ENCODE assay signal across 30 cellular contexts in the genomic region with DNA sequence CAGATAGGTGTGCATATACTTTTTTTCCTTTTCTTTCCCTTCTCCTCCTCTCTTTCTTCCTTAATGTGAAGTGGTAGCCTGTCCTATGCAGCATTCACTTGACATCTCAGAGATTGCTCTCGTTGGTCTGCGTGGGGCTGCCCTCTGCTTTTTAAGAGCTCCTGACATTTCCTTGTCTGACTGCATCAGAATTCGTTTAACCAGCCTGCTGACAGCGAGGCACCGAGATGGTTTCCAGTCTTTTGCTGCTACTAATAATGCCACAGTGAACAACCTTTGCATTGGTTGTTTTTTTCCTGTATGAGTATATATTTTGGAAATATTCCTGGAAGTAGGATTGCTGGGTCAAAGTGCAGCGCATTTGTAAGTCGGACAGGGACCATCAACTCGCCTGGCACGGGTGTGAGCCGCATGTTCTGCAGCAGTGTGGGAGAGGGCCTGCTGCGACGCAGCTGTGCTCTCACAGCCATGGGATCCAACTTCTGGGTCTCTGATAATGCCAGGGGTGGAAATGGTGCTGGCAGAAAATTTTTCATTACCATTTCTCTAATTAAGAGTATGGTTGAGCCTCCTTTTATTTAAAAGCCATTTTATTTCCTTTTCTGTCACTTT.
"Had no signal": no experiment of that assay in that cellular context is flagged by ENCODE, and none has a peak within 500 bp of the region (broad histone marks: within the 10 kb centered on the region; RNA-seq: fewer than 3 reads in every experiment).

No MANE protein-coding gene starts in this region.

- H3K4me3 Mint-ChIP-seq: activated B cell treated with CpG ODN at 0.5 μM for 24 hours; activated CD8-positive, alpha-beta T cell treated with anti-CD3 and anti-CD28 coated beads for 36 hours; activated naive CD8-positive, alpha-beta T cell treated with anti-CD3 and anti-CD28 coated beads, Interleukin-2, amount 10 ng/mL, durations not matched to agents 7 days and 5 days; activated T-cell treated with anti-CD3 and anti-CD28 coated beads, Interleukin-2, amount 50 U/mL, for 4 hours; activated T-helper 17 cell treated with anti-CD3 and anti-CD28 coated beads, Interleukin-2, amount 50 U/mL, for 72 hours; effector memory CD8-positive, alpha-beta T cell; T-helper 17 cell; T-helper 2 cell treated with Interferon-gamma antibody and Interleukin-4, amounts not matched to agents 5 μg/mL and 100 μg/mL, for 36 hours had no signal

- H3K27me3 Mint-ChIP-seq: activated B cell treated with CpG ODN at 0.5 μM for 24 hours; activated CD8-positive, alpha-beta T cell treated with anti-CD3 and anti-CD28 coated beads for 36 hours; activated naive CD8-positive, alpha-beta T cell treated with anti-CD3 and anti-CD28 coated beads, Interleukin-2, amount 10 ng/mL, durations not matched to agents 7 days and 5 days; activated T-helper 17 cell treated with anti-CD3 and anti-CD28 coated beads, Interleukin-2, amount 50 U/mL, for 72 hours; effector memory CD8-positive, alpha-beta T cell; T-helper 17 cell had no signal

- H3K27me3 ChIP-seq: ascending aorta, esophagus squamous epithelium, gastroesophageal sphincter had no signal

- H3K27ac ChIP-seq: ascending aorta, coronary artery, esophagus squamous epithelium, gastroesophageal sphincter, WERI-Rb-1 had no signal

- H3K9me3 Mint-ChIP-seq: activated B cell treated with CpG ODN at 0.5 μM for 24 hours; activated CD8-positive, alpha-beta T cell treated with anti-CD3 and anti-CD28 coated beads for 36 hours; activated T-cell treated with anti-CD3 and anti-CD28 coated beads, Interleukin-2, amount 50 U/mL, for 4 hours; activated T-helper 17 cell treated with anti-CD3 and anti-CD28 coated beads, Interleukin-2, amount 50 U/mL, for 72 hours; effector memory CD8-positive, alpha-beta T cell; T-helper 2 cell treated with Interferon-gamma antibody and Interleukin-4, amounts not matched to agents 5 μg/mL and 100 μg/mL, for 36 hours had no signal

- H3K4me3 ChIP-seq: ascending aorta, coronary artery, esophagus squamous epithelium, gastroesophageal sphincter had no signal

- ATAC-seq: activated CD4-positive, CD25-positive, alpha-beta regulatory T cell treated with anti-CD3 and anti-CD28 coated beads, Interleukin-2, amount 50 U/mL, for 24 hours; activated CD8-positive, alpha-beta T cell treated with anti-CD3 and anti-CD28 coated beads for 36 hours; activated T-cell treated with anti-CD3 and anti-CD28 coated beads, Interleukin-2, amount 50 U/mL, for 4 hours; activated T-helper 17 cell treated with anti-CD3 and anti-CD28 coated beads, Interleukin-2, amount 50 U/mL, for 72 hours; effector memory CD8-positive, alpha-beta T cell; gastroesophageal sphincter; T-helper 17 cell had no signal

- H3K4me1 Mint-ChIP-seq: activated naive CD8-positive, alpha-beta T cell treated with anti-CD3 and anti-CD28 coated beads, Interleukin-2, amount 10 ng/mL, durations not matched to agents 7 days and 5 days; activated T-helper 17 cell treated with anti-CD3 and anti-CD28 coated beads, Interleukin-2, amount 50 U/mL, for 72 hours had no signal

- DNase-seq: activated B cell treated with CpG ODN at 0.5 μM for 24 hours; activated CD4-positive, alpha-beta T cell treated with anti-CD3 and anti-CD28 coated beads for 48 hours; activated CD4-positive, alpha-beta T cell treated with anti-CD3 and anti-CD28 coated beads, Interleukin-2, amount 50 U/mL, for 1 hour; activated CD4-positive, alpha-beta T cell treated with anti-CD3 and anti-CD28 coated beads, Interleukin-2, amount 50 U/mL, for 48 hours; activated CD8-positive, alpha-beta memory T cell treated with anti-CD3 and anti-CD28 coated beads for 24 hours; activated CD8-positive, alpha-beta T cell treated with anti-CD3 and anti-CD28 coated beads for 36 hours; activated effector memory CD4-positive, alpha-beta T cell treated with Interleukin-2 at 50 U/mL for 16 hours; activated gamma-delta T cell treated with Interleukin-2 at 50 U/mL for 16 hours; activated naive CD4-positive, alpha-beta T cell treated with anti-CD3 and anti-CD28 coated beads, Interleukin-2, amount 50 U/mL, for 16 hours; activated naive CD4-positive, alpha-beta T cell treated with Interleukin-2 at 50 U/mL for 16 hours; activated naive CD8-positive, alpha-beta T cell treated with anti-CD3 and anti-CD28 coated beads, Interleukin-2, amount 10 ng/mL, durations not matched to agents 7 days and 5 days; activated T-cell treated with anti-CD3 and anti-CD28 coated beads, Interleukin-2, amount 50 U/mL, for 4 hours; central memory CD4-positive, alpha-beta T cell; cerebellar nuclear complex; dermis blood vessel endothelial cell; effector CD4-positive, alpha-beta T cell; effector memory CD8-positive, alpha-beta T cell; erythroblast; esophagus squamous epithelium; foreskin melanocyte; T-helper 1 cell; T-helper 17 cell; T1000; WERI-Rb-1 had no signal

- H3K27ac Mint-ChIP-seq: activated B cell treated with CpG ODN at 0.5 μM for 24 hours; activated CD8-positive, alpha-beta T cell treated with anti-CD3 and anti-CD28 coated beads for 36 hours; activated naive CD8-positive, alpha-beta T cell treated with anti-CD3 and anti-CD28 coated beads, Interleukin-2, amount 10 ng/mL, durations not matched to agents 7 days and 5 days; activated T-helper 17 cell treated with anti-CD3 and anti-CD28 coated beads, Interleukin-2, amount 50 U/mL, for 72 hours; effector memory CD8-positive, alpha-beta T cell; T-helper 17 cell; T-helper 2 cell treated with Interferon-gamma antibody and Interleukin-4, amounts not matched to agents 5 μg/mL and 100 μg/mL, for 36 hours had no signal

- H3K9me3 ChIP-seq: ascending aorta, esophagus squamous epithelium had no signal

- H3K4me1 ChIP-seq: ascending aorta, gastroesophageal sphincter had no signal
